ENCODE assay signal across 8 cellular contexts in the genomic region with DNA sequence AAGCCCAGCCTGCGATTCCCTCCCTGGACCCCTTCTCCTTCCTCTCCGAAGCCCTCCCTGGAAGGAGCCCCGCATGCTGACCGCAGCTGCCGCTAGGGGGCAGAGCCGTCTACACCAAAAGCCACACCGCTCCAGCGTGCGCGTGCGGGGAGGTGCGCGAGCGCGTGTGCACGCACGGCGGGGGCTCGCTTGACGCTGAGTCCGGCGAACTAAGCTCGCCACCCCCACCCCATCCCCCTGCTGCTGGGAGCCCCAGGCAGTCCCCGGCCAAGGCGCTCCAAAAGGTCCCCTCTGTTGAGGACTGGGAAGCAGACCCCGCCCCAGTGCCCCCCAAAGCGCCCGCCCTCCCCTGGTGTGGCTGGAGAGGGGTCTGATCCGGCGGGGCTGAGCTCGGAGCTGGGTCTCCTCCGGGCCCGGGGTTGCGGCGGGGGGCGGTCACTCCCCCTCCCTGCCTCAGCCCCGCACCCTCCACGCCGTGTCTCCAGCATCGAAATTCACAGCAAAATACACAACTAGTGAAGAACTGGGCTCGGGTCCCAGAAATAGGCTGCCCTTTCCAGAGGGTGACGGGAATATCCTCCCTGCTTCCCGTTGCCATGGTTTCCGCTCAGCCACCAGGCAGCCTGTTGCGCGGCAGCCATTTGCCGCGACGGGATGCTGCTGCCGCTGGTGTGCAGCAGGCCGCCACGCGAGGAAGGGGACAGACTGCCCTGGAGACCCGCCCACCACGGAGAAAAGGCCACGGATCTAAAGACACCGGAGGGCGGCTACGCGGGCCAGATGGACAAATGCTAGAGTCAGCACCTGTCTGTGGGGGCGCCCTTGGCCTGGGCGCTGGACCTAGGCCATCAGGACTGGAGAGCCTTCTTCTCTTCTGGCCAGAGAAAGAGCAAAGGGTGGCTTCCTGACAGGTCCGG. TPM values are rescaled to one million over a fixed set of nuclear protein-coding genes. Genes with fewer than 3 reads are reported as not detected.
DNase-seq lines count a peak whose midpoint lies in the region; ATAC-seq, FAIRE-seq and TF ChIP-seq lines count a peak whose summit lies in the region.

No MANE protein-coding gene starts in this region.

- FAIRE-seq in urothelium cell line (lab: Jason Lieb, UNC): peak; percentile 9

- H3K9me3 ChIP-seq in right cardiac atrium (ENCODE audit: control insufficient read depth, low read length): no peaks in the 10 kb centered on the region

- peak; percentile 88 for DNase-seq in Right ventricle myocardium inferior (ENCODE audit: missing footprints)
- DNase-seq in cardiac septum (ENCODE audit: low spot score): no peak
- DNase-seq in LNCaP clone FGC (ENCODE audit: low read depth): peak; percentile 21
- DNase-seq in T-helper 1 cell: peak; percentile 58 to 73 (median 64)
- DNase-seq in amniotic stem cell (lab: John Stamatoyannopoulos, UW): peak; percentile 17
- peak; percentile 77 to 93 (median 92) for DNase-seq in right cardiac atrium
- DNase-seq in putamen (ENCODE audit: low spot score): peak; percentile 68
- DNase-seq in urothelium cell line (ENCODE audit: low spot score): peak; percentile 84

- ATAC-seq in Right ventricle myocardium inferior: peak; percentile 93
- ATAC-seq in right cardiac atrium: peak; percentile 95 to 96

- H3K4me1 ChIP-seq in right cardiac atrium (ENCODE audit: control insufficient read depth, insufficient read depth, low read length): no peaks in the 10 kb centered on the region

- peak overlapping the region; percentile 21 for H3K4me3 ChIP-seq in LNCaP clone FGC (ENCODE audit: low read depth, low read length)
- peak overlapping the region; percentile 35 for H3K4me3 ChIP-seq in right cardiac atrium (ENCODE audit: low read length)

- intact Hi-C loops in Right ventricle myocardium inferior (cut with DNase I): loop anchor here (5.0 kb wide), 1 partner anchor 57 kb away; no protein-coding TSS in a partner anchor
- intact Hi-C loops in cardiac septum (cut with DNase I): loop anchor here (5.0 kb wide), 2 partner anchors 57 to 112 kb away; partner anchors contain the start of genes ABCD1 and BCAP31
- intact Hi-C loops in right cardiac atrium (cut with DNase I): loop anchor here in 1 of 4 donors (10.0 kb wide), 1 partner anchor 55 kb away; no protein-coding TSS in a partner anchor

- no peaks in the 10 kb centered on the region for H3K27me3 ChIP-seq in right cardiac atrium (ENCODE audit: control insufficient read depth, insufficient read depth)

- peak; percentile 80 for TF ChIP-seq CTCF in LNCaP clone FGC (IDR thresholded peaks at IDR 0.05; ENCODE audit: control insufficient read depth, extremely low read depth, insufficient read depth)

- H3K27ac ChIP-seq in right cardiac atrium (ENCODE audit: low read length): no peak overlapping the region

- 3% methylated on average over 56 of the region's 63 CpGs for WGBS in right cardiac atrium

RNA-seq across cellular contexts. Expression of gene CCNQ, which starts 11.2 kb away (rescaled TPM):
- total RNA-seq in Right ventricle myocardium inferior (42.6 TPM), cardiac septum (23.3 TPM), right cardiac atrium (10 to 100 TPM; 24.4 to 32.9 (median 30.6) TPM)
- 55.0 TPM for polyA plus RNA-seq in right cardiac atrium

RNA-seq across cellular contexts. Expression of gene DUSP9, which starts 36.8 kb away (rescaled TPM):
- total RNA-seq in Right ventricle myocardium inferior (0.19 TPM), cardiac septum (not detected), right cardiac atrium (under 1 TPM in 1 of 4 donors, not detected in 3; 0.14 TPM)
- polyA plus RNA-seq in right cardiac atrium: not detected
